Comparison of ENCODE assay signal across 16 cellular contexts in the genomic region with DNA sequence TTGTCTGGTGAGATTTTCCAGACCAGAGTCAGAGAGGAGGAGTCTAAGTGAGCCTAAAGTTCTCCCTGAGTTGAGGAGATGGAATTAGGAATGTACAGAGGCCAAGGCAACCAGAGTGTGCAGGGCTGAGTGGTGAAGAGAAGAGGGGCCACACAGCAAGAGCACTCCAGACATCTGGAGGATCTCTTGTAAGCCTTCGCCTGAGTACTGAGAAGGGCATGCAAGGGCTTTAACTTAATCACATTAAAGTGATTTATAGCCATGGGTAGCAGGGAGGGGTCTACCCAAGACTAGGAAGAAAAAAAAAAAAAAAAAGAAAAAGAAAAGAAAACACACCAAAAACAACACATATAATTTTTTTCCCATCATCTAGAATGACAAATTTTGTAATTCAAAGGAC.
"Had no signal": no experiment of that assay in that cellular context is flagged by ENCODE, and none has a peak within 500 bp of the region (broad histone marks: within the 10 kb centered on the region; RNA-seq: fewer than 3 reads in every experiment).

No MANE protein-coding gene starts in this region.

- H3K36me3 ChIP-seq: spleen, transverse colon had no signal

- H3K27ac ChIP-seq: spleen, transverse colon, VCaP had no signal

- DNase-seq: activated CD4-positive, alpha-beta memory T cell treated with anti-CD3 and anti-CD28 coated beads for 36 hours; activated CD4-positive, alpha-beta T cell treated with anti-CD3 and anti-CD28 coated beads for 48 hours; activated CD8-positive, alpha-beta memory T cell treated with anti-CD3 and anti-CD28 coated beads, Interleukin-2, amount 50 U/mL, for 48 hours; activated gamma-delta T cell treated with Interleukin-2 at 50 U/mL for 16 hours; activated naive CD4-positive, alpha-beta T cell treated with anti-CD3 and anti-CD28 coated beads, Interleukin-2, amount 50 U/mL, for 16 hours; activated T-cell treated with anti-CD3 and anti-CD28 coated beads, Interleukin-2, amount 50 U/mL, for 24 hours; amniotic stem cell; endodermal cell; left cardiac atrium; mammary epithelial cell; right cardiac atrium; spleen; stimulated activated naive CD4-positive, alpha-beta T cell treated with Interleukin-2 at 50 U/mL for 16 hours; T-helper 9 cell; transverse colon had no signal

- H3K4me1 ChIP-seq: spleen, transverse colon had no signal

- H3K4me3 ChIP-seq: spleen, transverse colon had no signal

- H3K9me3 ChIP-seq: spleen, transverse colon had no signal
